ENCODE assay signal across 8 cellular contexts in the genomic region with DNA sequence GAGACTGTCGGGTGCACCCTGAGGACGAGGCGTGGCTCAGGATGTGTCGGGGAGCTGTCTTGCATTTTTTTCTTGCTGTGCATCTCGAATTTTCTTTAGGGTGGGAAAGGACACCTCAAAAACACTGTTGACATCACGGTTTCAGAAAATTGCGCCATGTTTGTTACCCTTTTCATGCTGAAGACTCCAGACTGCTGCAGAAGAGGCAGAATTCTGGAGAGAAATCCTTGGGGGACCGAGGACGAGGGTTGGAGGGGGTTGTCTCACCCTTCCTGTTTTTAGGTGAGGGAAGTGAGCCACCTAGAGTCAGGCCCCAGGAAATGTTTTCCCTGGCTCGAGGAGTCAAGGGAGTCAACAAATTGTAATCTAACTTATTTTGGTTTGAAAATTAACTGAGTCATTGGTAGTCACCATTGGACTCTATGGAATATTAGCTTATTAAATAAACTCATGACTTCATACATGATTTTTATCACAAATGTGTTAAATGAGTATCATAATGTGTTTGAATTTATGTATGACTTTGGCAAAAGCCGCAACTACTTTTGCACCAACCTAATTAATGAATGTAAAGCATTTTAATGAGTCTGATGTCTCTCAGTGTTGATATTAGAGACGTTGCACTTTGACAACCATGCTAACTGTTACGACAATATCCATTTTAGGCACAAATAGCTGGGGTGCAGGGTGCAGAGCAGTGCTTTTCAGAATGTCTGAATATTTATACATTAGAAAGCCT. TPM values are rescaled to one million over a fixed set of nuclear protein-coding genes. Genes with fewer than 3 reads are reported as not detected.
DNase-seq lines count a peak whose midpoint lies in the region; ATAC-seq and TF ChIP-seq lines count a peak whose summit lies in the region.

No MANE protein-coding gene starts in this region.

- H3K9me2 ChIP-seq in GM23338 (ENCODE audit: insufficient read depth): no peaks in the 10 kb centered on the region
- H3K9me2 ChIP-seq in Karpas-422 (replicated peaks; ENCODE audit: insufficient read depth, low read length): no peaks in the 10 kb centered on the region
- H3K9me2 ChIP-seq in hepatocyte (replicated peaks; ENCODE audit: insufficient read depth): no peaks in the 10 kb centered on the region

- H3K4me1 ChIP-seq in GM23338 (ENCODE audit: insufficient read depth) (peaks cover 25% of the 10 kb centered on the region), Karpas-422 (ENCODE audit: low read length) (peaks cover 32% of the 10 kb centered on the region), SJCRH30 (peaks cover 8% of the 10 kb centered on the region), hepatocyte (ENCODE audit: insufficient read depth) (peaks cover 15% of the 10 kb centered on the region)

- H3K27me3 ChIP-seq in GM23338 (ENCODE audit: insufficient read depth): no peaks in the 10 kb centered on the region
- no peaks in the 10 kb centered on the region for H3K27me3 ChIP-seq in Karpas-422 (ENCODE audit: low read length)
- H3K27me3 ChIP-seq in SJCRH30: no peaks in the 10 kb centered on the region
- no peaks in the 10 kb centered on the region for H3K27me3 ChIP-seq in hepatocyte

- H3K4me2 ChIP-seq in GM23338: peak overlapping the region; percentile 83
- peak overlapping the region; percentile 85 for H3K4me2 ChIP-seq in Karpas-422 (ENCODE audit: low read depth, low read length, poor library complexity, severe bottlenecking)
- H3K4me2 ChIP-seq in hepatocyte: peak overlapping the region; percentile 70

- no peaks in the 10 kb centered on the region for H3F3A ChIP-seq in GM23338 (replicated peaks; ENCODE audit: low read depth)

- H3K27me3 Mint-ChIP-seq in GM23338 (ENCODE audit: insufficient read depth, low read depth, poor library complexity): peaks cover 2% of the 10 kb centered on the region

- H3K4me3 ChIP-seq in GM23338 (peak overlapping the region; percentile 91), Karpas-422 (ENCODE audit: low read length) (peak overlapping the region; percentile 92), SJCRH30 (peak overlapping the region; percentile 84), hepatocyte (peak overlapping the region; percentile 67)

- peak overlapping the region; percentile 97 for H3K4me3 Mint-ChIP-seq in GM23338

- H4K20me1 ChIP-seq in GM23338 (replicated peaks; ENCODE audit: insufficient read depth) (no peaks in the 10 kb centered on the region), Karpas-422 (ENCODE audit: insufficient read depth, low read depth, low read length) (no peaks in the 10 kb centered on the region), hepatocyte (ENCODE audit: insufficient read depth, poor library complexity, severe bottlenecking) (no peaks in the 10 kb centered on the region)

- DNase-seq in GM04504 (ENCODE audit: low read depth): peak; percentile 71
- DNase-seq in GM23338 (ENCODE audit: low spot score): peak; percentile 88
- DNase-seq in Karpas-422: peak; percentile 84
- DNase-seq in SJCRH30: peak; percentile 79 to 89
- DNase-seq in anterior cingulate cortex (lab: John Stamatoyannopoulos, UW): peak in 43 of 58 donors; percentile 27 to 86 (median 68)
- DNase-seq in hepatocyte (ENCODE audit: low spot score): peak; percentile 83
- DNase-seq in renal cortical epithelial cell (ENCODE audit: low read depth): peak; percentile 79
- no peak for DNase-seq in mesenteric fat pad (ENCODE audit: low spot score)

- ATAC-seq in GM23338: peak; percentile 75

- H2AFZ ChIP-seq in GM23338 (peak overlapping the region; percentile 99), Karpas-422 (ENCODE audit: low read length) (peak overlapping the region; percentile 97), hepatocyte (peak overlapping the region; percentile 89)

- peak; percentile 79 to 87 for TF ChIP-seq CTCF in GM23338 (conservative IDR thresholded peaks at IDR 0.05; ENCODE audit: low read depth in 2 of 2)
- peak; percentile 76 for TF ChIP-seq CTCF in hepatocyte (IDR thresholded peaks at IDR 0.05; ENCODE audit: poor library complexity)

- peaks cover 2% of the 10 kb centered on the region for H3K36me3 Mint-ChIP-seq in GM23338 (ENCODE audit: low read depth)

- no peaks in the 10 kb centered on the region for H3K9me3 ChIP-seq in Karpas-422 (ENCODE audit: low read length)
- no peaks in the 10 kb centered on the region for H3K9me3 ChIP-seq in SJCRH30 (replicated peaks)
- H3K9me3 ChIP-seq in hepatocyte (ENCODE audit: low read depth): no peaks in the 10 kb centered on the region

- peaks cover 29% of the 10 kb centered on the region for H3K4me1 Mint-ChIP-seq in GM23338

- no peaks in the 10 kb centered on the region; the same call in 2 of the 3 replicates for H3K9me3 Mint-ChIP-seq in GM23338

- 8% methylated on average over 13 of the region's 13 CpGs for WGBS in hepatocyte (ENCODE audit: low lambda C conversion rate, missing lambda C conversion rate)

- H3K79me2 ChIP-seq in GM23338 (replicated peaks; ENCODE audit: insufficient read depth): peaks cover 34% of the 10 kb centered on the region
- H3K79me2 ChIP-seq in Karpas-422 (ENCODE audit: low read length): peaks cover 37% of the 10 kb centered on the region
- peaks cover 40% of the 10 kb centered on the region for H3K79me2 ChIP-seq in hepatocyte

- H3K27ac Mint-ChIP-seq in GM23338: peak overlapping the region; percentile 97

- H3K36me3 ChIP-seq in GM23338 (ENCODE audit: insufficient read depth): no peaks in the 10 kb centered on the region; the same call in 1 of the 2 replicates
- H3K36me3 ChIP-seq in Karpas-422 (ENCODE audit: insufficient read depth, low read length): peaks cover 1% of the 10 kb centered on the region; the same call in 1 of the 2 replicates
- H3K36me3 ChIP-seq in SJCRH30: peaks cover under 1% of the 10 kb centered on the region; the same call in 1 of the 2 replicates
- H3K36me3 ChIP-seq in hepatocyte (replicated peaks; ENCODE audit: insufficient read depth, low read depth): no peaks in the 10 kb centered on the region

- peak overlapping the region; percentile 71 for H3K9ac ChIP-seq in Karpas-422 (ENCODE audit: low read length)

- H3K27ac ChIP-seq in GM23338 (ENCODE audit: low read depth): peak overlapping the region; percentile 90
- H3K27ac ChIP-seq in Karpas-422 (ENCODE audit: low read length): no peak overlapping the region
- H3K27ac ChIP-seq in SJCRH30: peak overlapping the region; percentile 54
- H3K27ac ChIP-seq in hepatocyte: peak overlapping the region; percentile 78

TF ChIP-seq in GM23338, 12 proteins besides CTCF, POLR2A, EP300 and RAD21 (continues in another document):
- TF ChIP-seq ZNF331 (CRISPR knock-in tag; IDR thresholded peaks at IDR 0.05; ENCODE audit: low read depth) (no peak), CREB1 (CRISPR knock-in tag; IDR thresholded peaks at IDR 0.05; ENCODE audit: low read depth) (peak; percentile 30; the same call in 1 of the 2 replicates)
- TF ChIP-seq, protein P1, sequence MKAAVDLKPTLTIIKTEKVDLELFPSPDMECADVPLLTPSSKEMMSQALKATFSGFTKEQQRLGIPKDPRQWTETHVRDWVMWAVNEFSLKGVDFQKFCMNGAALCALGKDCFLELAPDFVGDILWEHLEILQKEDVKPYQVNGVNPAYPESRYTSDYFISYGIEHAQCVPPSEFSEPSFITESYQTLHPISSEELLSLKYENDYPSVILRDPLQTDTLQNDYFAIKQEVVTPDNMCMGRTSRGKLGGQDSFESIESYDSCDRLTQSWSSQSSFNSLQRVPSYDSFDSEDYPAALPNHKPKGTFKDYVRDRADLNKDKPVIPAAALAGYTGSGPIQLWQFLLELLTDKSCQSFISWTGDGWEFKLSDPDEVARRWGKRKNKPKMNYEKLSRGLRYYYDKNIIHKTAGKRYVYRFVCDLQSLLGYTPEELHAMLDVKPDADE (IDR thresholded peaks at IDR 0.05): 0 out of 2 replicates have a peak, but pooled peaks have one; percentile 8

RNA-seq across cellular contexts. Expression of a gene that starts 0.7 kb away (rescaled TPM):
- total RNA-seq in GM23338 (2014; rRNA removed; shearing (Covaris generic)): 19.1 and 19.6 TPM in 2 replicates
- polyA plus RNA-seq in GM23338 (2016; fragmentation: Nextera tagmentation; extraction: Ambion mirVana): 8.6 and 10.7 TPM in 2 replicates
- total RNA-seq in Karpas-422 (2014; rRNA removed; shearing (Covaris generic); ENCODE audit: low replicate concordance): 5.2 and 18.5 TPM in 2 replicates
- total RNA-seq in SJCRH30 (2014; rRNA removed; shearing (Covaris generic)): 15.3 and 15.5 TPM in 2 replicates
- 29.8 and 30.6 TPM in 2 replicates for total RNA-seq in hepatocyte
- 12.0 and 15.8 TPM in 2 replicates for polyA plus RNA-seq in hepatocyte
- 24.5 and 28.3 TPM in 2 replicates for total RNA-seq in renal cortical epithelial cell
- total RNA-seq in mesenteric fat pad: 20.1 TPM

RNA-seq across cellular contexts. Expression of a gene that starts 28.5 kb away (rescaled TPM):
- total RNA-seq in GM23338 (2014; rRNA removed; shearing (Covaris generic)): 139 and 149 TPM in 2 replicates
- 39.4 and 46.1 TPM in 2 replicates for polyA plus RNA-seq in GM23338 (2016; fragmentation: Nextera tagmentation; extraction: Ambion mirVana)
- total RNA-seq in Karpas-422 (2014; rRNA removed; shearing (Covaris generic); ENCODE audit: low replicate concordance): 0.04 TPM in 1 of 2 replicates, not detected in the other
- 13.1 and 21.4 TPM in 2 replicates for total RNA-seq in SJCRH30 (2014; rRNA removed; shearing (Covaris generic))
- total RNA-seq in hepatocyte: 68.2 and 74.9 TPM in 2 replicates
- 81.2 and 88.3 TPM in 2 replicates for polyA plus RNA-seq in hepatocyte
- total RNA-seq in renal cortical epithelial cell: 0.35 and 0.55 TPM in 2 replicates
- total RNA-seq in mesenteric fat pad: 0.16 TPM

RNA-seq across cellular contexts. Expression of a gene that starts 55.4 kb away (rescaled TPM):
- total RNA-seq in GM23338 (2014; rRNA removed; shearing (Covaris generic)): 130 and 147 TPM in 2 replicates
- polyA plus RNA-seq in GM23338 (2016; fragmentation: Nextera tagmentation; extraction: Ambion mirVana) (376 and 377 TPM in 2 replicates), hepatocyte (0.79 and 1.0 TPM in 2 replicates)
- total RNA-seq in Karpas-422 (2014; rRNA removed; shearing (Covaris generic); ENCODE audit: low replicate concordance): 32.9 and 62.5 TPM in 2 replicates
- 12.8 and 14.1 TPM in 2 replicates for total RNA-seq in SJCRH30 (2014; rRNA removed; shearing (Covaris generic))
- total RNA-seq in hepatocyte (0.64 and 3.5 TPM in 2 replicates), renal cortical epithelial cell (2.7 and 10.8 TPM in 2 replicates), mesenteric fat pad (1.7 TPM)

RNA-seq across cellular contexts. Expression of a gene that starts 55.5 kb away (rescaled TPM):
- 8.1 and 10.0 TPM in 2 replicates for total RNA-seq in GM23338 (2014; rRNA removed; shearing (Covaris generic))
- polyA plus RNA-seq in GM23338 (2016; fragmentation: Nextera tagmentation; extraction: Ambion mirVana) (4.1 and 4.3 TPM in 2 replicates), hepatocyte (2.9 and 3.7 TPM in 2 replicates)
- 8.3 and 18.0 TPM in 2 replicates for total RNA-seq in Karpas-422 (2014; rRNA removed; shearing (Covaris generic); ENCODE audit: low replicate concordance)
- total RNA-seq in SJCRH30 (2014; rRNA removed; shearing (Covaris generic)): 5.8 and 6.4 TPM in 2 replicates
- total RNA-seq in hepatocyte (6.8 and 7.6 TPM in 2 replicates), renal cortical epithelial cell (4.2 and 5.6 TPM in 2 replicates), mesenteric fat pad (3.7 TPM)
